ENCODE assay signal across 8 cellular contexts in genomic region chr1:200738348-200738732, GRCh38. TPM values are rescaled to one million over a fixed set of nuclear protein-coding genes. Genes with fewer than 3 reads are reported as not detected.
A peak's percentile ranks its signal among the peaks of the same experiment; 100 is the strongest.
DNase-seq lines count a peak whose midpoint lies in the region; ATAC-seq and TF ChIP-seq lines count a peak whose summit lies in the region.

No MANE protein-coding gene starts in this region.

- peak overlapping the region; percentile 87 for H3K4me2 ChIP-seq in IMR-90 (ENCODE audit: low read depth, low read length)

- peaks cover 4% of the 10 kb centered on the region; the same call in 1 of the 2 replicates for H3K9me1 ChIP-seq in IMR-90 (ENCODE audit: insufficient read depth, low read length)

- in situ Hi-C loops in IMR-90 (cut with MboI; ENCODE audit: low sequenced_read_pairs): no loop called here

- H3K9me3 Mint-ChIP-seq in CD14-positive monocyte (peaks cover 0 to 12% (median 2%) of the 10 kb centered on the region in 7 donors), chondrocyte (ENCODE audit: low read depth) (no peaks in the 10 kb centered on the region)
- H3K9me3 Mint-ChIP-seq in natural killer cell treated with Interleukin-12 subunit alpha and Interleukin-12 subunit beta and Interleukin-15 and Interleukin-18, amount 100 ng/mL, for 72 hours: no peaks in the 10 kb centered on the region

- no peaks in the 10 kb centered on the region; the same call in 1 of the 2 replicates for H3K4me1 ChIP-seq in IMR-90 (ENCODE audit: control insufficient read depth, insufficient read depth, low read length)

- peak overlapping the region; percentile 78 for H3K56ac ChIP-seq in IMR-90 (ENCODE audit: extremely low read depth, insufficient read depth, low read length)

- dilution Hi-C loops in IMR-90 (cut with HindIII; ENCODE audit: low sequenced_read_pairs, unreplicated experiment): no loop called here

- CTCF ChIA-PET in IMR-90 (lab: Yijun Ruan, JAX): no interaction called here

- DNase-seq in CD14-positive monocyte (ENCODE audit: low spot score) (no peak), IMR-90 (no peak), chondrocyte (ENCODE audit: low spot score) (no peak), DMS 273 (lab: John Stamatoyannopoulos, UW; ENCODE audit: unreplicated experiment) (no peak)
- DNase-seq in natural killer cell treated with Interleukin-12 subunit alpha and Interleukin-12 subunit beta and Interleukin-15 and Interleukin-18, amount 100 ng/mL, for 72 hours (ENCODE audit: low spot score): no peak

- peak overlapping the region; percentile 92 for H3K14ac ChIP-seq in IMR-90 (replicated peaks; ENCODE audit: low read depth, low read length)

- H3K79me1 ChIP-seq in IMR-90 (ENCODE audit: low read depth in 1 of 2, low read length in 2 of 2): peaks cover 3 to 20% of the 10 kb centered on the region in 2 experiments; a peak in 2 of 4 replicates

- no TSS peak for BruUV-seq in IMR-90 (replicated peaks; lab: Mats Ljungman, UMichigan)

- no peak for TF ChIP-seq RAD21 in IMR-90 (IDR thresholded peaks at IDR 0.05; ENCODE audit: low read length)

- H3K36me3 Mint-ChIP-seq in CD14-positive monocyte: peaks cover 2 to 4% of the 10 kb centered on the region in 2 donors
- peaks cover 1% of the 10 kb centered on the region for H3K36me3 Mint-ChIP-seq in chondrocyte (ENCODE audit: low read depth)
- H3K36me3 Mint-ChIP-seq in natural killer cell treated with Interleukin-12 subunit alpha and Interleukin-12 subunit beta and Interleukin-15 and Interleukin-18, amount 100 ng/mL, for 72 hours: no peaks in the 10 kb centered on the region

- no peak for ATAC-seq in IMR-90 (ENCODE audit: low read depth)
- ATAC-seq in natural killer cell treated with Interleukin-12 subunit alpha and Interleukin-12 subunit beta and Interleukin-15 and Interleukin-18, amount 100 ng/mL, for 72 hours: no peak
- ATAC-seq in HG03135 (IDR thresholded peaks at IDR 0.05; ENCODE audit: unreplicated experiment): no peak
- ATAC-seq in HG03571 (IDR thresholded peaks at IDR 0.05; ENCODE audit: unreplicated experiment): no peak
- no peak for ATAC-seq in GM18511 (IDR thresholded peaks at IDR 0.05; ENCODE audit: unreplicated experiment)

- H4K8ac ChIP-seq in IMR-90 (ENCODE audit: low read depth in 2 of 2, low read length in 2 of 2): peak overlapping the region; percentile 53 to 98

- intact Hi-C loops in CD14-positive monocyte (cut with micrococcal nuclease) (loop anchor here in 1 of 2 donors (10.0 kb wide), 1 partner anchor 114 kb away; the partner anchor contains the start of gene KIF14), IMR-90 (cut with micrococcal nuclease) (loop anchor here (1.0 kb wide), 1 partner anchor 8 kb away; no protein-coding TSS in a partner anchor)

- no peaks in the 10 kb centered on the region for H3K36me3 ChIP-seq in IMR-90 (ENCODE audit: control insufficient read depth, insufficient read depth, low read length)

- peak overlapping the region; percentile 77 for H2BK20ac ChIP-seq in IMR-90 (ENCODE audit: low read depth, low read length)

- H3K27me3 Mint-ChIP-seq in CD14-positive monocyte (ENCODE audit: low read depth in 3 of 3) (peaks cover 45 to 60% (median 53%) of the 10 kb centered on the region in 3 donors), chondrocyte (ENCODE audit: low read depth) (no peaks in the 10 kb centered on the region)
- peaks cover 45 to 49% of the 10 kb centered on the region in 2 donors for H3K27me3 Mint-ChIP-seq in natural killer cell treated with Interleukin-12 subunit alpha and Interleukin-12 subunit beta and Interleukin-15 and Interleukin-18, amount 100 ng/mL, for 72 hours

- H2AK9ac ChIP-seq in IMR-90 (replicated peaks; ENCODE audit: low read depth, low read length, poor library complexity): peak overlapping the region; percentile 92

- H3K9me3 ChIP-seq in IMR-90 (ENCODE audit: control insufficient read depth, insufficient read depth, low read length): no peaks in the 10 kb centered on the region

- peaks cover 29% of the 10 kb centered on the region for H4K20me1 ChIP-seq in IMR-90 (ENCODE audit: insufficient read depth, low read length)

- H2BK5ac ChIP-seq in IMR-90 (ENCODE audit: low read depth, low read length, poor library complexity, severe bottlenecking): peak overlapping the region; percentile 97

- TF ChIP-seq POLR2A in IMR-90 (IDR thresholded peaks at IDR 0.05; ENCODE audit: low read depth, low read length): 0 out of 2 replicates have a peak, but pooled peaks have one; percentile 11

- peak overlapping the region; percentile 97 for H2AFZ ChIP-seq in IMR-90 (replicated peaks; ENCODE audit: low read length, poor library complexity)

- H3K27ac ChIP-seq in IMR-90 (ENCODE audit: insufficient read depth, low read length): peak overlapping the region; percentile 52

- POLR2A ChIA-PET in IMR-90 (lab: Charles Lee; ENCODE audit: unreplicated experiment): interaction anchor here (1.7 kb wide), 1 partner anchor 68 kb away, joined by 11 read pairs; the partner anchor contains the start of gene DDX59

- H3K4me3 ChIP-seq in IMR-90 (ENCODE audit: insufficient read depth, low read depth, low read length): peak overlapping the region; percentile 54

- peak overlapping the region in 1 of 7 donors; percentile 80 for H3K27ac Mint-ChIP-seq in CD14-positive monocyte
- peak overlapping the region; percentile 100 for H3K27ac Mint-ChIP-seq in chondrocyte (ENCODE audit: unreplicated experiment)
- peak overlapping the region in 1 of 2 donors; percentile 65 for H3K27ac Mint-ChIP-seq in natural killer cell treated with Interleukin-12 subunit alpha and Interleukin-12 subunit beta and Interleukin-15 and Interleukin-18, amount 100 ng/mL, for 72 hours

- H3K18ac ChIP-seq in IMR-90 (ENCODE audit: low read depth, low read length): peak overlapping the region; percentile 79; the same call in 1 of the 2 replicates

- no peak for TF ChIP-seq CTCF in CD14-positive monocyte (IDR thresholded peaks at IDR 0.05)
- no peak for TF ChIP-seq CTCF in IMR-90 (conservative IDR thresholded peaks at IDR 0.05; ENCODE audit: low read depth, low read length)
- TF ChIP-seq CTCF in chondrocyte (IDR thresholded peaks at IDR 0.05): no peak

- H3K4me1 Mint-ChIP-seq in CD14-positive monocyte: peaks cover 23% of the 10 kb centered on the region
- H3K4me1 Mint-ChIP-seq in chondrocyte (ENCODE audit: low read depth): peaks cover 34% of the 10 kb centered on the region
- peaks cover 13 to 18% of the 10 kb centered on the region in 2 donors for H3K4me1 Mint-ChIP-seq in natural killer cell treated with Interleukin-12 subunit alpha and Interleukin-12 subunit beta and Interleukin-15 and Interleukin-18, amount 100 ng/mL, for 72 hours (ENCODE audit: low read depth in 2 of 2)

- peak overlapping the region; percentile 96 for H3K4ac ChIP-seq in IMR-90 (ENCODE audit: low read depth, low read length)

- WGBS in IMR-90 (ENCODE audit: extremely low coverage in 2 of 2, insufficient read length in 1 of 2), 2 experiments: no CpG with 5 or more reads among the region's 8 CpGs

- peak overlapping the region; percentile 93 for H2BK120ac ChIP-seq in IMR-90 (ENCODE audit: low read depth, low read length)

- H4K91ac ChIP-seq in IMR-90 (ENCODE audit: insufficient read depth, low read depth, low read length): peak overlapping the region; percentile 71

- H2BK15ac ChIP-seq in IMR-90 (ENCODE audit: low read depth, low read length): peak overlapping the region; percentile 82; the same call in 2 of the 3 replicates

- H3K27me3 ChIP-seq in IMR-90 (ENCODE audit: control insufficient read depth, insufficient read depth, low read length): no peaks in the 10 kb centered on the region

- peak overlapping the region; percentile 70 for H3K9ac ChIP-seq in IMR-90 (ENCODE audit: low read depth, low read length)

- H3K23ac ChIP-seq in IMR-90 (ENCODE audit: low read depth, low read length): peak overlapping the region; percentile 95

- H3K4me3 Mint-ChIP-seq in CD14-positive monocyte (peak overlapping the region; percentile 99), chondrocyte (ENCODE audit: unreplicated experiment) (peak overlapping the region; percentile 100)
- peak overlapping the region; percentile 95 for H3K4me3 Mint-ChIP-seq in natural killer cell treated with Interleukin-12 subunit alpha and Interleukin-12 subunit beta and Interleukin-15 and Interleukin-18, amount 100 ng/mL, for 72 hours

- H2AK5ac ChIP-seq in IMR-90 (ENCODE audit: low read depth, low read length): peak overlapping the region; percentile 74

- H4K5ac ChIP-seq in IMR-90 (ENCODE audit: low read depth, low read length): peak overlapping the region; percentile 50; the same call in 1 of the 2 replicates

TF ChIP-seq in IMR-90, 13 proteins besides CTCF, POLR2A, EP300 and RAD21 (continues in another document):
- TF ChIP-seq MAFK (IDR thresholded peaks at IDR 0.05; ENCODE audit: low read depth, low read length): no peak
- no peak for TF ChIP-seq ELK1 (IDR thresholded peaks at IDR 0.05; ENCODE audit: borderline replicate concordance, low read depth, low read length)
- TF ChIP-seq MAZ (IDR thresholded peaks at IDR 0.05; ENCODE audit: borderline replicate concordance, low read depth, low read length): no peak
- no peak for TF ChIP-seq BHLHE40 (IDR thresholded peaks at IDR 0.05; ENCODE audit: low read depth, low read length)
- no peak for TF ChIP-seq RCOR1 (IDR thresholded peaks at IDR 0.05; ENCODE audit: insufficient replicate concordance, low read length)
- no peak for TF ChIP-seq SMC3 (IDR thresholded peaks at IDR 0.05; ENCODE audit: low read depth, low read length)
- TF ChIP-seq CHD1 (IDR thresholded peaks at IDR 0.05; ENCODE audit: low read depth, low read length): no peak
- no peak for TF ChIP-seq CEBPB (IDR thresholded peaks at IDR 0.05; ENCODE audit: low read depth, low read length)
- no peak for TF ChIP-seq FOS (IDR thresholded peaks at IDR 0.05; ENCODE audit: low read depth, low read length)

RNA-seq across cellular contexts. Expression of gene CAMSAP2, which starts 0.4 kb away (rescaled TPM):
- polyA plus RNA-seq in CD14-positive monocyte: under 1 TPM; 0.89 to 0.90 TPM
- total RNA-seq in IMR-90 (2012; rRNA removed): 29.4 and 43.0 TPM in 2 replicates
- polyA plus RNA-seq in IMR-90 (2012; rRNA removed): 6.9 and 8.3 TPM in 2 replicates
- polyA plus RNA-seq in IMR-90 (2012; cell fraction: cytosol; rRNA removed): 0.97 and 1.1 TPM in 2 replicates
- polyA plus RNA-seq in IMR-90 (2012; cell fraction: nucleus; rRNA removed; ENCODE audit: low replicate concordance): 0.85 and 10.6 TPM in 2 replicates
- total RNA-seq in chondrocyte: 46.7 to 51.8 TPM (median 51.7 TPM) in 3 replicates
- under 1 TPM; 0.31 to 0.48 TPM for total RNA-seq in natural killer cell treated with Interleukin-12 subunit alpha and Interleukin-12 subunit beta and Interleukin-15 and Interleukin-18, amount 100 ng/mL, for 72 hours

Comparison
In these comparisons a context has a peak if more than half of its experiments do, and no peak if none do; other contexts are left out.
1. RNA of gene CAMSAP2, which starts 0.4 kb away (total RNA-seq): 46.7 to 51.8 TPM in chondrocyte and 29.4 to 43.0 TPM in IMR-90; 0.31 to 0.48 TPM in natural killer cell treated with Interleukin-12 subunit alpha and Interleukin-12 subunit beta and Interleukin-15 and Interleukin-18, amount 100 ng/mL, for 72 hours; every median in the first group is over 10 times any median in the second.
2. Peak in every context shown above with its lines, with median percentiles within 50 percentile points of each other: H3K4me3 Mint-ChIP-seq.